ENCODE assay signal across 8 cellular contexts in genomic region chr16:85330694-85331188, GRCh38.
A peak's percentile ranks its signal among the peaks of the same experiment; 100 is the strongest.
DNase-seq lines count a peak whose midpoint lies in the region; ATAC-seq and TF ChIP-seq lines count a peak whose summit lies in the region.

No MANE protein-coding gene starts in this region.

- H3K27ac ChIP-seq in prostate gland = no peak overlapping the region
- H3K27ac ChIP-seq in ovary = no peak overlapping the region

- 47% methylated on average over 6 of the region's 6 CpGs for WGBS in prostate gland
- 47 to 53% (median 47%) methylated on average over 6 of the region's 6 CpGs for WGBS in ovary, 3 donors

- H3K4me1 ChIP-seq in prostate gland (replicated peaks) (peaks cover 15% of the 10 kb centered on the region), ovary (ENCODE audit: insufficient read depth) (peaks cover 19% of the 10 kb centered on the region)

- CTCF ChIA-PET in activated CD8-positive, alpha-beta memory T cell treated with anti-CD3 and anti-CD28 coated beads, Interleukin-2, amount 10 ng/mL, durations not matched to agents 7 days and 5 days (lab: Charles Lee) = interaction anchor here (1.1 to 1.7 kb wide), 4 partner anchors 22 to 78 kb away, joined by 4 to 11 read pairs (median 6); no protein-coding TSS in a partner anchor

- peak; percentile 64 for ATAC-seq in activated CD8-positive, alpha-beta memory T cell treated with anti-CD3 and anti-CD28 coated beads, Interleukin-2, amount 10 ng/mL, durations not matched to agents 7 days and 5 days
- no peak for ATAC-seq in GM21723 (IDR thresholded peaks at IDR 0.05; ENCODE audit: unreplicated experiment)

- H3K36me3 ChIP-seq in prostate gland (no peaks in the 10 kb centered on the region), ovary (no peaks in the 10 kb centered on the region)

- H3K27ac Mint-ChIP-seq in activated CD8-positive, alpha-beta memory T cell treated with anti-CD3 and anti-CD28 coated beads, Interleukin-2, amount 10 ng/mL, durations not matched to agents 7 days and 5 days = no peak overlapping the region

- no peaks in the 10 kb centered on the region for H3K9me3 Mint-ChIP-seq in activated CD8-positive, alpha-beta memory T cell treated with anti-CD3 and anti-CD28 coated beads, Interleukin-2, amount 10 ng/mL, durations not matched to agents 7 days and 5 days (ENCODE audit: low read depth)

- no peak overlapping the region for H3K4me3 Mint-ChIP-seq in activated CD8-positive, alpha-beta memory T cell treated with anti-CD3 and anti-CD28 coated beads, Interleukin-2, amount 10 ng/mL, durations not matched to agents 7 days and 5 days

- H3K4me3 ChIP-seq in fibroblast of the aortic adventitia (ENCODE audit: low read depth, low read length) = no peak overlapping the region
- no peak overlapping the region for H3K4me3 ChIP-seq in prostate gland
- H3K4me3 ChIP-seq in ovary = no peak overlapping the region

- peaks cover 31% of the 10 kb centered on the region for H3K27me3 Mint-ChIP-seq in activated CD8-positive, alpha-beta memory T cell treated with anti-CD3 and anti-CD28 coated beads, Interleukin-2, amount 10 ng/mL, durations not matched to agents 7 days and 5 days

- DNase-seq in activated CD8-positive, alpha-beta memory T cell treated with anti-CD3 and anti-CD28 coated beads, Interleukin-2, amount 10 ng/mL, durations not matched to agents 7 days and 5 days = no peak
- DNase-seq in activated CD8-positive, alpha-beta memory T cell treated with anti-CD3 and anti-CD28 coated beads, Interleukin-2, amount 50 U/mL, for 4 hours = no peak
- DNase-seq in KG1 (lab: John Stamatoyannopoulos, UW) (peak; percentile 67), SKM-1 (lab: John Stamatoyannopoulos, UW; ENCODE audit: unreplicated experiment) (peak; percentile 14), fibroblast of the aortic adventitia (ENCODE audit: low read depth) (peak; percentile 92), prostate gland (ENCODE audit: low spot score) (peak; percentile 23), ovary (no peak)

- H3K9me3 ChIP-seq in prostate gland (no peaks in the 10 kb centered on the region), ovary (no peaks in the 10 kb centered on the region)

- intact Hi-C loops in prostate gland (cut with DNase I) (no loop called here), ovary (cut with DNase I) (no loop called here)

- TF ChIP-seq POLR2A in prostate gland (IDR thresholded peaks at IDR 0.05) = no peak
- TF ChIP-seq POLR2A in ovary (IDR thresholded peaks at IDR 0.05) = no peak

- H3K27me3 ChIP-seq in prostate gland (replicated peaks; ENCODE audit: insufficient read depth) (no peaks in the 10 kb centered on the region), ovary (no peaks in the 10 kb centered on the region)

- TF ChIP-seq CTCF in fibroblast of the aortic adventitia (IDR thresholded peaks at IDR 0.05; ENCODE audit: insufficient read depth, low read length) (peak; percentile 69), prostate gland (IDR thresholded peaks at IDR 0.05) (peak in 3 of 4 experiments; percentile 9 to 48 (median 44)), ovary (IDR thresholded peaks at IDR 0.05) (no peak)

- peaks cover 6% of the 10 kb centered on the region for H3K4me1 Mint-ChIP-seq in activated CD8-positive, alpha-beta memory T cell treated with anti-CD3 and anti-CD28 coated beads, Interleukin-2, amount 10 ng/mL, durations not matched to agents 7 days and 5 days

- no peak for TF ChIP-seq EP300 in ovary (IDR thresholded peaks at IDR 0.05)

- no peaks in the 10 kb centered on the region for H3K36me3 Mint-ChIP-seq in activated CD8-positive, alpha-beta memory T cell treated with anti-CD3 and anti-CD28 coated beads, Interleukin-2, amount 10 ng/mL, durations not matched to agents 7 days and 5 days

Comparison
In these comparisons a context has a peak if more than half of its experiments do, and no peak if none do; other contexts are left out.
1. DNase-seq: peak in KG1 (single experiment), SKM-1 (single experiment), fibroblast of the aortic adventitia (single experiment) and prostate gland (single experiment); none in activated CD8-positive, alpha-beta memory T cell treated with anti-CD3 and anti-CD28 coated beads, Interleukin-2, amount 10 ng/mL, durations not matched to agents 7 days and 5 days (single experiment), activated CD8-positive, alpha-beta memory T cell treated with anti-CD3 and anti-CD28 coated beads, Interleukin-2, amount 50 U/mL, for 4 hours (single experiment) and ovary (0 of 5).
2. CTCF ChIP-seq: peak in fibroblast of the aortic adventitia (single experiment) and prostate gland (3 of 4); none in ovary (0 of 3).